8 cellular contexts compared by ENCODE assay signal in the genomic region with DNA sequence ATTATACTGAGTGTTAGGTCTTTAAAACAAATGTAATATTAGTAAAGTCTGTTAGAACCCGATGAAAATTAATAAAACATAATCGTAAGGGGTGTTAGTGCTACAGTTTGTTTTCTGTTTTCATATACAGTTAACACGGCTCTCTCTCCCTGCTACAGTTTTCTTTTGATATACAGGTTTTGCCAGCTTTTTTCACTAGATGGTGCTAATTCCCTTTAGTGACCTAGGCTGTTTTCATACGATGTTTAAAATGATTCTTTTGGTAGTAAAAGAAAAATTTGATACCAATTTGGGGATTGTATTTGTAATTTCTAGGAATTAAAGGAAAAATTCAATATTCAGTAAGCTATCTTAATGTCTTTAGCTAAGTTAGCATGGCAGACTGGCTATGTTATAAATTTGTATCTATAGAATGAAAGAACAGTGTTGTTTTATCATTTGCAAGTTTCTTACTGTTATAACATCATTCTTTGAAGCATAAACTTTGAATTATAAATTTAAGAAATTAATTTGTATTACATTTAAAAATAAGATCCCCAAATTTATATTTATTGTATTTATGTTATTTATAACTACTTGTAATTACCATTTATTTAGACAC. TPM values are rescaled to one million over a fixed set of nuclear protein-coding genes. Genes with fewer than 3 reads are reported as not detected.
DNase-seq lines count a peak whose midpoint lies in the region; TF ChIP-seq lines count a peak whose summit lies in the region.

No MANE protein-coding gene starts in this region.

- peaks cover 38% of the 10 kb centered on the region for H3K4me1 ChIP-seq in ACC112 (ENCODE audit: control insufficient read depth, insufficient read depth, low read length, unreplicated experiment)
- H3K4me1 ChIP-seq in adipocyte (ENCODE audit: control insufficient read depth, insufficient read depth, low read length): peaks cover 40% of the 10 kb centered on the region
- H3K4me1 ChIP-seq in right atrium auricular region: peaks cover 0 to 15% of the 10 kb centered on the region in 2 donors
- peaks cover 9% of the 10 kb centered on the region for H3K4me1 ChIP-seq in smooth muscle cell (ENCODE audit: low read depth)

- H3K9me3 ChIP-seq in adipocyte (ENCODE audit: control insufficient read depth, low read length) (no peaks in the 10 kb centered on the region), right atrium auricular region (no peaks in the 10 kb centered on the region), smooth muscle cell (replicated peaks; ENCODE audit: low read depth) (no peaks in the 10 kb centered on the region)

- H3K79me2 ChIP-seq in ACC112 (ENCODE audit: control insufficient read depth, insufficient read depth, low read length, unreplicated experiment) (no peaks in the 10 kb centered on the region), smooth muscle cell (ENCODE audit: low read depth) (no peaks in the 10 kb centered on the region)

- no peaks in the 10 kb centered on the region for H3K27me3 Mint-ChIP-seq in activated naive CD8-positive, alpha-beta T cell treated with anti-CD3 and anti-CD28 coated beads for 36 hours

- peaks cover 5% of the 10 kb centered on the region for H3K4me1 Mint-ChIP-seq in activated naive CD8-positive, alpha-beta T cell treated with anti-CD3 and anti-CD28 coated beads for 36 hours

- H3K27ac ChIP-seq in ACC112 (ENCODE audit: low read depth, low read length) (peak overlapping the region; percentile 20), right atrium auricular region (no peak overlapping the region), smooth muscle cell (ENCODE audit: low read depth) (no peak overlapping the region)

- peaks cover 8% of the 10 kb centered on the region for H3F3A ChIP-seq in smooth muscle cell (ENCODE audit: low read depth)

- H3K27me3 ChIP-seq in ACC112 (ENCODE audit: insufficient read depth, low read length) (no peaks in the 10 kb centered on the region), adipocyte (replicated peaks; ENCODE audit: control insufficient read depth, insufficient read depth, low read length) (no peaks in the 10 kb centered on the region), right atrium auricular region (no peaks in the 10 kb centered on the region), smooth muscle cell (ENCODE audit: low read depth) (no peaks in the 10 kb centered on the region)

- H3K4me3 Mint-ChIP-seq in activated naive CD8-positive, alpha-beta T cell treated with anti-CD3 and anti-CD28 coated beads for 36 hours: no peak overlapping the region

- H3K9ac ChIP-seq in adipocyte (ENCODE audit: low read length) (peak overlapping the region; percentile 39), smooth muscle cell (ENCODE audit: low read depth) (no peak overlapping the region)

- H3K4me2 ChIP-seq in smooth muscle cell: no peak overlapping the region

- TF ChIP-seq CTCF in GM12873 (IDR thresholded peaks at IDR 0.05; ENCODE audit: insufficient read depth, low read depth, low read length, missing control alignments): peak; percentile 51
- peak; percentile 67 to 75 for TF ChIP-seq CTCF in right atrium auricular region (IDR thresholded peaks at IDR 0.05)
- peak; percentile 77 for TF ChIP-seq CTCF in smooth muscle cell (IDR thresholded peaks at IDR 0.05; ENCODE audit: borderline replicate concordance, insufficient read depth, poor library complexity, severe bottlenecking)

- H3K27ac Mint-ChIP-seq in activated naive CD8-positive, alpha-beta T cell treated with anti-CD3 and anti-CD28 coated beads for 36 hours: no peak overlapping the region

- no peaks in the 10 kb centered on the region for H3K9me3 Mint-ChIP-seq in activated naive CD8-positive, alpha-beta T cell treated with anti-CD3 and anti-CD28 coated beads for 36 hours

- H2AFZ ChIP-seq in ACC112 (ENCODE audit: low read length, unreplicated experiment): peak overlapping the region; percentile 47
- no peak overlapping the region for H2AFZ ChIP-seq in smooth muscle cell (ENCODE audit: low read depth)

- WGBS in smooth muscle cell (ENCODE audit: low lambda C conversion rate): 20% methylated on average over 4 of the region's 4 CpGs

- peaks cover 14% of the 10 kb centered on the region for H3K36me3 ChIP-seq in ACC112 (ENCODE audit: insufficient read depth, low read length)
- peaks cover 35% of the 10 kb centered on the region for H3K36me3 ChIP-seq in adipocyte (ENCODE audit: control insufficient read depth, insufficient read depth, low read length, severe bottlenecking)
- peaks cover 5% of the 10 kb centered on the region for H3K36me3 ChIP-seq in right atrium auricular region
- no peaks in the 10 kb centered on the region for H3K36me3 ChIP-seq in smooth muscle cell (ENCODE audit: low read depth)

- peak overlapping the region; percentile 49; the same call in 1 of the 2 replicates for H3K4me3 ChIP-seq in ACC112 (ENCODE audit: low read depth, low read length)
- no peak overlapping the region for H3K4me3 ChIP-seq in adipocyte (ENCODE audit: low read length)
- no peak overlapping the region for H3K4me3 ChIP-seq in right atrium auricular region
- no peak overlapping the region for H3K4me3 ChIP-seq in smooth muscle cell

- no peaks in the 10 kb centered on the region for H4K20me1 ChIP-seq in smooth muscle cell (ENCODE audit: low read depth)

- H3K36me3 Mint-ChIP-seq in activated naive CD8-positive, alpha-beta T cell treated with anti-CD3 and anti-CD28 coated beads for 36 hours: peaks cover 2% of the 10 kb centered on the region

- DNase-seq in NCI-H2171 treated with DMSO at 0.1 percent for 48 hours (lab: John Stamatoyannopoulos, UW): peak; percentile 85
- peak; percentile 86 for DNase-seq in adipocyte (ENCODE audit: low read depth)
- DNase-seq in right atrium auricular region (ENCODE audit: low spot score): no peak
- no peak for DNase-seq in smooth muscle cell (lab: John Stamatoyannopoulos, UW; ENCODE audit: unreplicated experiment)
- no peak for DNase-seq in activated naive CD8-positive, alpha-beta T cell treated with anti-CD3 and anti-CD28 coated beads for 36 hours
- DNase-seq in stimulated activated CD4-positive, alpha-beta T cell treated with anti-CD3 and anti-CD28 coated beads, Interleukin-4, amount 100 ng/mL, for 4 hours: no peak

RNA-seq across cellular contexts. Expression of gene APH1B, which starts 11.5 kb away (rescaled TPM):
- 1 to 10 TPM; 4.8 to 6.9 TPM for total RNA-seq in right atrium auricular region
- total RNA-seq in smooth muscle cell: 10.5 and 14.3 TPM in 2 replicates
- polyA plus RNA-seq in smooth muscle cell: 9.5 and 15.5 TPM in 2 replicates
- total RNA-seq in activated naive CD8-positive, alpha-beta T cell treated with anti-CD3 and anti-CD28 coated beads for 36 hours: 1 to 10 TPM; 9.3 to 9.4 TPM

Comparison
In these comparisons a context has a peak if more than half of its experiments do, and no peak if none do; other contexts are left out.
1. DNase-seq: peak in NCI-H2171 treated with DMSO at 0.1 percent for 48 hours (single experiment) and adipocyte (single experiment); none in right atrium auricular region (single experiment), smooth muscle cell (single experiment), activated naive CD8-positive, alpha-beta T cell treated with anti-CD3 and anti-CD28 coated beads for 36 hours (single experiment) and stimulated activated CD4-positive, alpha-beta T cell treated with anti-CD3 and anti-CD28 coated beads, Interleukin-4, amount 100 ng/mL, for 4 hours (0 of 2).
2. Peak in every context shown above with its lines, with median percentiles within 50 percentile points of each other: CTCF ChIP-seq.